Comparison of ENCODE assay signal across 13 cellular contexts in the genomic region with DNA sequence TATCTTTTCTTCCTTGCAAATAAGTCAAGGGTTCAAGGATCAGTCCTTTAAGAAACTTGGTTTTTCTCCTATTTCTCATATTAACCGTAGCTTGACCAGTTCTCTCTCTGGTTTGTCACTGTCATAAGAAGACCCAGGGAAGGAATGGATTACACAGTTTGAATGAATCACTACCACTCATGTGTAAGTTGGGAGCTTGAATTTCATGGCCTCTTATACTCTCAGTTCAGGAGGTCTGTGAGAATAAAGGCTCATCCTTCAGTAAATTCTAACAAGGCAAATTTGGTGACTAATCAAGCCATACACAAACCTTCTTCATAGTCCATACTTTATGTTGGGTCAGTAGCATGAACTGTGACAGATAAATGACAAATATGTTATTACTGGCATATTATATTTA.
"Had no signal": no experiment of that assay in that cellular context is flagged by ENCODE, and none has a peak within 500 bp of the region (broad histone marks: within the 10 kb centered on the region; RNA-seq: fewer than 3 reads in every experiment).

No MANE protein-coding gene starts in this region.

- DNase-seq: activated CD4-positive, CD25-positive, alpha-beta regulatory T cell; activated effector memory CD4-positive, alpha-beta T cell treated with Interleukin-2 at 50 U/mL for 16 hours; activated T-cell treated with anti-CD3 and anti-CD28 coated beads, Interleukin-2, amount 50 U/mL, for 24 hours; effector memory CD4-positive, alpha-beta T cell; heart left ventricle; left ventricle myocardium superior; mesenchymal stem cell; nephron progenitor cell; T-helper 17 cell; tibial artery had no signal

- ATAC-seq: T-helper 17 cell had no signal

- FAIRE-seq: islet of Langerhans, TTC549 had no signal

- H3K27ac ChIP-seq: tibial artery, vagina had no signal

- H3K4me3 ChIP-seq: heart left ventricle, tibial artery, vagina had no signal

- H3K36me3 ChIP-seq: heart left ventricle, tibial artery, vagina had no signal

- H3K9me3 ChIP-seq: heart left ventricle, tibial artery, vagina had no signal

- H3K27me3 ChIP-seq: heart left ventricle, tibial artery, vagina had no signal
